9 cellular contexts compared by ENCODE assay signal in genomic region chr3:179898024-179898423, GRCh38.
A peak's percentile ranks its signal among the peaks of the same experiment; 100 is the strongest.
DNase-seq lines count a peak whose midpoint lies in the region; ATAC-seq and TF ChIP-seq lines count a peak whose summit lies in the region.
"Had no signal": no experiment of that assay in that cellular context is flagged by ENCODE, and none has a peak within 500 bp of the region (broad histone marks: within the 10 kb centered on the region; RNA-seq: fewer than 3 reads in every experiment).

No MANE protein-coding gene starts in this region.

- H3K36me3 Mint-ChIP-seq in endodermal cell (ENCODE audit: low read depth): no peaks in the 10 kb centered on the region

- no peak for TF ChIP-seq CTCF in endodermal cell (conservative IDR thresholded peaks at IDR 0.05)

- ATAC-seq in GM18909 (IDR thresholded peaks at IDR 0.05; ENCODE audit: poor library complexity, unreplicated experiment) (peak; percentile 88), HG03095 (IDR thresholded peaks at IDR 0.05; ENCODE audit: unreplicated experiment) (peak; percentile 75)

- H3K9me3 Mint-ChIP-seq in endodermal cell: no peaks in the 10 kb centered on the region
- H3K9me3 Mint-ChIP-seq: activated T-cell treated with anti-CD3 and anti-CD28 coated beads, Interleukin-2, amount 50 U/mL, for 4 hours had no signal

- H3K27me3 Mint-ChIP-seq in endodermal cell (ENCODE audit: insufficient read depth): no peaks in the 10 kb centered on the region

- no peak overlapping the region for H3K27ac ChIP-seq in endodermal cell (ENCODE audit: low read depth, low read length)

- DNase-seq in AG08396 (ENCODE audit: low spot score) (peak; percentile 28), NCI-H82 (lab: John Stamatoyannopoulos, UW) (peak; percentile 94), endodermal cell (peak; percentile 81), activated gamma-delta T cell treated with Interleukin-2 at 50 U/mL for 16 hours (no peak)
- DNase-seq in activated T-cell treated with anti-CD3 and anti-CD28 coated beads, Interleukin-2, amount 50 U/mL, for 1 hour: no peak
- DNase-seq in activated CD8-positive, alpha-beta memory T cell treated with anti-CD3 and anti-CD28 coated beads, Interleukin-2, amount 50 U/mL, for 4 hours: no peak
- DNase-seq: activated T-cell treated with anti-CD3 and anti-CD28 coated beads, Interleukin-2, amount 50 U/mL, for 4 hours had no signal

- no peaks in the 10 kb centered on the region for H3K27me3 ChIP-seq in endodermal cell (ENCODE audit: control insufficient read depth, insufficient read depth, low read length, poor library complexity, severe bottlenecking)

- WGBS in endodermal cell (ENCODE audit: insufficient coverage in 1 of 2, insufficient read length in 1 of 2), 2 experiments: 14% methylated on average over 1 of the region's 2 CpGs; no CpG with 5 or more reads in 1 of the 2 experiments

- no peak overlapping the region for H3K27ac Mint-ChIP-seq in endodermal cell

- peaks cover 19% of the 10 kb centered on the region for H3K4me1 Mint-ChIP-seq in endodermal cell

- H3K36me3 ChIP-seq in endodermal cell (ENCODE audit: control insufficient read depth, insufficient read depth, low read length): no peaks in the 10 kb centered on the region

- H3K9me3 ChIP-seq in endodermal cell (ENCODE audit: control insufficient read depth, low read length): no peaks in the 10 kb centered on the region

- H3K4me1 ChIP-seq in endodermal cell (ENCODE audit: control insufficient read depth, insufficient read depth, low read length): peaks cover 12% of the 10 kb centered on the region

- no peak overlapping the region for H3K9ac ChIP-seq in endodermal cell (ENCODE audit: extremely low read depth, low read length, poor library complexity, severe bottlenecking)

- no peak overlapping the region for H3K4me3 Mint-ChIP-seq in endodermal cell
- H3K4me3 Mint-ChIP-seq: activated T-cell treated with anti-CD3 and anti-CD28 coated beads, Interleukin-2, amount 50 U/mL, for 4 hours had no signal

- no peak overlapping the region for H3K4me3 ChIP-seq in endodermal cell (ENCODE audit: low read length)

Comparison
In these comparisons a context has a peak if more than half of its experiments do, and no peak if none do; other contexts are left out.
1. DNase-seq: peak in AG08396 (single experiment), NCI-H82 (single experiment) and endodermal cell (single experiment); none in activated T-cell treated with anti-CD3 and anti-CD28 coated beads, Interleukin-2, amount 50 U/mL, for 1 hour (single experiment), activated CD8-positive, alpha-beta memory T cell treated with anti-CD3 and anti-CD28 coated beads, Interleukin-2, amount 50 U/mL, for 4 hours (single experiment) and activated gamma-delta T cell treated with Interleukin-2 at 50 U/mL for 16 hours (single experiment).